In genomic region chr9:133978226-133979123, GRCh38 we compare ENCODE assay signal across 1 cellular context.
TF ChIP-seq lines count a peak whose summit lies in the region.

No MANE protein-coding gene starts in this region.

TF ChIP-seq in HepG2, 621 proteins besides CTCF, POLR2A, EP300 and RAD21 (continued from another document and continues in another):
- TF ChIP-seq ZBED4 (CRISPR knock-in tag; IDR thresholded peaks at IDR 0.05; ENCODE audit: borderline replicate concordance) (peak; percentile 57; the same call in 1 of the 2 replicates), ARID5B (CRISPR knock-in tag; IDR thresholded peaks at IDR 0.05) (peak; percentile 75; the same call in 1 of the 2 replicates), NFIC (IDR thresholded peaks at IDR 0.05; ENCODE audit: low read length) (no peak), HNF1A (IDR thresholded peaks at IDR 0.05; ENCODE audit: low read depth) (peak; percentile 51; the same call in 1 of the 2 replicates), HNF1A (CRISPR knock-in tag; IDR thresholded peaks at IDR 0.05; ENCODE audit: borderline replicate concordance) (peak; percentile 57; the same call in 1 of the 2 replicates), ZEB1 (IDR thresholded peaks at IDR 0.05; ENCODE audit: insufficient replicate concordance, low read depth) (no peak), ZNF407 (CRISPR knock-in tag; IDR thresholded peaks at IDR 0.05; ENCODE audit: not compliant biosample characterization) (no peak), TFDP1 (CRISPR knock-in tag; IDR thresholded peaks at IDR 0.05; ENCODE audit: borderline replicate concordance) (no peak; the same call in 1 of the 2 replicates), IKZF4 (CRISPR knock-in tag; IDR thresholded peaks at IDR 0.05; ENCODE audit: borderline replicate concordance, low read depth, not compliant biosample characterization) (no peak), MED1 (CRISPR knock-in tag; IDR thresholded peaks at IDR 0.05) (peak; percentile 92), ATRX (CRISPR knock-in tag; IDR thresholded peaks at IDR 0.05; ENCODE audit: borderline replicate concordance) (no peak), ZNF207 (IDR thresholded peaks at IDR 0.05; ENCODE audit: borderline replicate concordance) (no peak), ARHGAP35 (CRISPR knock-in tag; IDR thresholded peaks at IDR 0.05; ENCODE audit: borderline replicate concordance) (no peak), ZNF766 (CRISPR knock-in tag; IDR thresholded peaks at IDR 0.05; ENCODE audit: borderline replicate concordance) (no peak), NR1H2 (CRISPR knock-in tag; IDR thresholded peaks at IDR 0.05; ENCODE audit: borderline replicate concordance, low read depth) (no peak), HMGXB4 (CRISPR knock-in tag; IDR thresholded peaks at IDR 0.05; ENCODE audit: borderline replicate concordance in 1 of 2, low read depth in 1 of 2) (no peak), REXO4 (CRISPR knock-in tag; IDR thresholded peaks at IDR 0.05; ENCODE audit: borderline replicate concordance) (no peak), ZNF446 (CRISPR knock-in tag; IDR thresholded peaks at IDR 0.05) (no peak; the same call in 1 of the 2 replicates), FOXO4 (CRISPR knock-in tag; conservative IDR thresholded peaks at IDR 0.05) (no peak), ZNF44 (CRISPR knock-in tag; IDR thresholded peaks at IDR 0.05) (no peak), ZBTB14 (CRISPR knock-in tag; IDR thresholded peaks at IDR 0.05) (no peak), MED13 (CRISPR knock-in tag; IDR thresholded peaks at IDR 0.05) (no peak), ZNF543 (CRISPR knock-in tag; IDR thresholded peaks at IDR 0.05) (no peak), ZNF329 (CRISPR knock-in tag; IDR thresholded peaks at IDR 0.05; ENCODE audit: low read depth) (peak; percentile 35; the same call in 1 of the 2 replicates)
